Comparison of ENCODE assay signal across 34 cellular contexts in the genomic region with DNA sequence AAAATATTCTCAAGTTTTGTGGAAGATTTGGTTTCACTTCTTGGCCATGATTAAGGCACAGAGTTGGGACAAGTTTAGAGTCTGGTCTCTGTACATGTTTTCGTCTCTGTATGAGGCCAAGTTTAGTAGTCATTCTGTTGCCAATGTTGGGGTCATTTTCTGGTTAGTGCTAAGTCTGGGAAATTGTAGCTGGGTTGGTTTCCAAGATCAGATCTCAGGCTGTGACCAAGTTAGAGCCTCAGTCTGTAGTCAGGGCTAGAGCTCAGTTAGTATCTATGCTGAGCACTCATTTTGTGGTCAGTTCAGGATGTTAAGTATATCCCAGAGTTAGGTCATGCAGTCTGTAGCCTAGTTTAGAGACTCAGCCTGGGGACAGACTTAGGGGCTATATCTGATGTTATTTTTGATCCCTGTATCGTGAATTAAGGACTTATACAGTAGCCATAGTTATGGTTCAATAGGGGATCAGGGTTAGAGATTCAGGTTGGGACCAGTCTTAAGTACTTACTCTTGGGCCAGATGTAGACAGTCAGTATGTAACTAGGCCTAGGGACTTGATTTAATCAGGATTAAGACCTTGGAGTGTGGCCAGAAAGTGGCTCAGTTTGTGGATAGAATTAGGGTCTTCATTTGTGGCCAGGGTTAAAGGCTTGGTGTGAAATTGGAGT. TPM values are rescaled to one million over a fixed set of nuclear protein-coding genes. Genes with fewer than 3 reads are reported as not detected.
DNase-seq lines count a peak whose midpoint lies in the region; ATAC-seq, FAIRE-seq and TF ChIP-seq lines count a peak whose summit lies in the region.
"Had no signal": no experiment of that assay in that cellular context is flagged by ENCODE, and none has a peak within 500 bp of the region (broad histone marks: within the 10 kb centered on the region; RNA-seq: fewer than 3 reads in every experiment).

No MANE protein-coding gene starts in this region.

- H3K27me3 ChIP-seq in MM.1S (replicated peaks; ENCODE audit: insufficient read depth, low read length): no peaks in the 10 kb centered on the region
- no peaks in the 10 kb centered on the region for H3K27me3 ChIP-seq in astrocyte (ENCODE audit: insufficient read depth, low read length)
- 0 out of 2 replicates have a peak, but pooled peaks cover 6% of the 10 kb centered on the region for H3K27me3 ChIP-seq in PC-9 (ENCODE audit: insufficient read depth, low read depth)
- H3K27me3 ChIP-seq: gastroesophageal sphincter, sigmoid colon had no signal

- H3K36me3 ChIP-seq in MM.1S (replicated peaks; ENCODE audit: insufficient read depth, low read length): no peaks in the 10 kb centered on the region
- H3K36me3 ChIP-seq in astrocyte (ENCODE audit: insufficient read depth, low read length): no peaks in the 10 kb centered on the region
- no peaks in the 10 kb centered on the region for H3K36me3 ChIP-seq in PC-9 (ENCODE audit: low read depth)
- H3K36me3 ChIP-seq: BLaER1, breast epithelium, gastroesophageal sphincter, lower lobe of right lung, sigmoid colon had no signal

- no peak for ATAC-seq in GM19455 (IDR thresholded peaks at IDR 0.05; ENCODE audit: unreplicated experiment)
- ATAC-seq: activated CD8-positive, alpha-beta T cell treated with anti-CD3 and anti-CD28 coated beads for 36 hours; activated naive CD8-positive, alpha-beta T cell treated with anti-CD3 and anti-CD28 coated beads, Interleukin-2, amount 50 U/mL, for 24 hours; esophagus mucosa; gastroesophageal sphincter; GM12878; lower lobe of right lung; mucosa of descending colon; Right ventricle myocardium inferior had no signal

- POLR2A ChIA-PET in PC-9 (lab: Charles Lee; ENCODE audit: unreplicated experiment): no interaction called here

- H3K9me2 ChIP-seq in MM.1S (replicated peaks; ENCODE audit: insufficient read depth, low read length) (no peaks in the 10 kb centered on the region), PC-9 (ENCODE audit: insufficient read depth) (no peaks in the 10 kb centered on the region)

- H3K36me3 Mint-ChIP-seq in astrocyte (ENCODE audit: low read depth, unreplicated experiment): no peaks in the 10 kb centered on the region

- intact Hi-C loops in PC-9 (cut with micrococcal nuclease; ENCODE audit: unreplicated experiment): loop anchor here (10.0 kb wide), 1 partner anchor 845 kb away; no protein-coding TSS in a partner anchor

- H3K27ac Mint-ChIP-seq in astrocyte (ENCODE audit: unreplicated experiment): no peak overlapping the region
- H3K27ac Mint-ChIP-seq: activated CD8-positive, alpha-beta T cell treated with anti-CD3 and anti-CD28 coated beads for 36 hours; activated naive CD8-positive, alpha-beta T cell treated with anti-CD3 and anti-CD28 coated beads, Interleukin-2, amount 50 U/mL, for 24 hours had no signal

- H3K4me1 ChIP-seq in MM.1S (ENCODE audit: low read length): 0 out of 2 replicates have a peak, but pooled peaks cover 10% of the 10 kb centered on the region
- H3K4me1 ChIP-seq in astrocyte (ENCODE audit: insufficient read depth, low read length): no peaks in the 10 kb centered on the region
- no peaks in the 10 kb centered on the region for H3K4me1 ChIP-seq in PC-9 (replicated peaks; ENCODE audit: insufficient read depth)
- H3K4me1 ChIP-seq: BLaER1, breast epithelium, Caco-2, gastroesophageal sphincter, lower lobe of right lung, parathyroid adenoma, sigmoid colon had no signal

- no peaks in the 10 kb centered on the region for H3K9me3 Mint-ChIP-seq in astrocyte (ENCODE audit: unreplicated experiment)
- H3K9me3 Mint-ChIP-seq: activated CD8-positive, alpha-beta T cell treated with anti-CD3 and anti-CD28 coated beads for 36 hours; activated naive CD8-positive, alpha-beta T cell treated with anti-CD3 and anti-CD28 coated beads, Interleukin-2, amount 50 U/mL, for 24 hours had no signal

- H2AFZ ChIP-seq in MM.1S (ENCODE audit: low read length) (no peak overlapping the region), astrocyte (ENCODE audit: low read depth, low read length) (no peak overlapping the region), PC-9 (no peak overlapping the region)
- H2AFZ ChIP-seq: parathyroid adenoma had no signal

- H3K27ac ChIP-seq in MM.1S (ENCODE audit: low read length): no peak overlapping the region
- H3K27ac ChIP-seq in astrocyte (ENCODE audit: low read depth, low read length): no peak overlapping the region
- no peak overlapping the region for H3K27ac ChIP-seq in PC-9
- H3K27ac ChIP-seq: BLaER1, breast epithelium, gastroesophageal sphincter, KMS-11, lower lobe of right lung, parathyroid adenoma, sigmoid colon had no signal

- FAIRE-seq in astrocyte (lab: Jason Lieb, UNC): peak; percentile 82
- FAIRE-seq: GM12878, H54, islet of Langerhans, urothelium cell line had no signal

- no peaks in the 10 kb centered on the region for H3K9me3 ChIP-seq in MM.1S (replicated peaks; ENCODE audit: insufficient read depth, low read length)
- H3K9me3 ChIP-seq in astrocyte (ENCODE audit: insufficient read depth, low read depth, low read length): no peaks in the 10 kb centered on the region
- no peaks in the 10 kb centered on the region for H3K9me3 ChIP-seq in PC-9 (ENCODE audit: insufficient read depth, low read depth)
- H3K9me3 ChIP-seq: BLaER1, breast epithelium, Caco-2, gastroesophageal sphincter, lower lobe of right lung, mucosa of descending colon, sigmoid colon had no signal

- TF ChIP-seq CTCF in AG10803 (conservative IDR thresholded peaks at IDR 0.05; ENCODE audit: low read length) (no peak), MM.1S (IDR thresholded peaks at IDR 0.05; ENCODE audit: low read length) (no peak), astrocyte (IDR thresholded peaks at IDR 0.05; ENCODE audit: insufficient read depth, low read depth, low read length) (no peak), PC-9 (conservative IDR thresholded peaks at IDR 0.05) (no peak)

- H3K79me2 ChIP-seq in MM.1S (ENCODE audit: low read length) (no peaks in the 10 kb centered on the region), astrocyte (ENCODE audit: insufficient read depth, low read length) (no peaks in the 10 kb centered on the region), PC-9 (ENCODE audit: low read depth) (no peaks in the 10 kb centered on the region)
- H3K79me2 ChIP-seq: parathyroid adenoma had no signal

- H3K4me1 Mint-ChIP-seq in astrocyte (ENCODE audit: low read depth, unreplicated experiment): no peaks in the 10 kb centered on the region
- H3K4me1 Mint-ChIP-seq: activated naive CD8-positive, alpha-beta T cell treated with anti-CD3 and anti-CD28 coated beads, Interleukin-2, amount 50 U/mL, for 24 hours had no signal

- peak; percentile 51 for DNase-seq in AG10803 (ENCODE audit: low read depth)
- peak; percentile 43 for DNase-seq in MM.1S
- DNase-seq in astrocyte (ENCODE audit: low read depth): peak; percentile 25
- DNase-seq in myocyte (ENCODE audit: low read depth): peak; percentile 61
- DNase-seq in stimulated activated CD4-positive, alpha-beta T cell treated with anti-CD3 and anti-CD28 coated beads, Interleukin-4, amount 100 ng/mL, for 24 hours: no peak
- no peak for DNase-seq in amygdala (lab: John Stamatoyannopoulos, UW)
- no peak for DNase-seq in PC-9
- DNase-seq: activated CD4-positive, alpha-beta T cell treated with anti-CD3 and anti-CD28 coated beads for 1 hour; activated CD8-positive, alpha-beta T cell treated with anti-CD3 and anti-CD28 coated beads for 36 hours; activated effector memory CD4-positive, alpha-beta T cell treated with anti-CD3 and anti-CD28 coated beads, Interleukin-2, amount 50 U/mL, for 16 hours; activated naive CD8-positive, alpha-beta T cell treated with anti-CD3 and anti-CD28 coated beads, Interleukin-2, amount 50 U/mL, for 24 hours; activated T-cell treated with anti-CD3 and anti-CD28 coated beads for 4 hours; Caco-2; cortex of kidney; DND-41; lower lobe of right lung; mucosa of descending colon; NCI-H1048; NCI-H187; NCI-H69; sigmoid colon; T-helper 9 cell had no signal

- no peak overlapping the region for H3K4me3 Mint-ChIP-seq in astrocyte (ENCODE audit: unreplicated experiment)
- H3K4me3 Mint-ChIP-seq: activated CD8-positive, alpha-beta T cell treated with anti-CD3 and anti-CD28 coated beads for 36 hours; activated naive CD8-positive, alpha-beta T cell treated with anti-CD3 and anti-CD28 coated beads, Interleukin-2, amount 50 U/mL, for 24 hours had no signal

- H4K20me1 ChIP-seq in MM.1S (ENCODE audit: insufficient read depth, low read length) (no peaks in the 10 kb centered on the region), astrocyte (ENCODE audit: insufficient read depth, low read length) (no peaks in the 10 kb centered on the region), PC-9 (ENCODE audit: insufficient read depth) (no peaks in the 10 kb centered on the region)
- H4K20me1 ChIP-seq: BLaER1 had no signal

- H3K9ac ChIP-seq in MM.1S (ENCODE audit: low read length) (no peak overlapping the region), astrocyte (ENCODE audit: low read length) (no peak overlapping the region)
- H3K9ac ChIP-seq: BLaER1, KMS-11, parathyroid adenoma had no signal

- no peaks in the 10 kb centered on the region for H3K27me3 Mint-ChIP-seq in astrocyte (ENCODE audit: low read depth, unreplicated experiment)
- H3K27me3 Mint-ChIP-seq: activated CD8-positive, alpha-beta T cell treated with anti-CD3 and anti-CD28 coated beads for 36 hours; activated naive CD8-positive, alpha-beta T cell treated with anti-CD3 and anti-CD28 coated beads, Interleukin-2, amount 50 U/mL, for 24 hours had no signal

- H3K4me3 ChIP-seq in AG10803 (ENCODE audit: low read length) (no peak overlapping the region), MM.1S (ENCODE audit: low read length) (no peak overlapping the region), astrocyte (ENCODE audit: insufficient read depth, low read depth, low read length) (no peak overlapping the region), PC-9 (no peak overlapping the region)
- H3K4me3 ChIP-seq: BLaER1, breast epithelium, gastroesophageal sphincter, GM12878, lower lobe of right lung, mucosa of descending colon, sigmoid colon had no signal

- H3K4me2 ChIP-seq in MM.1S (ENCODE audit: low read depth, low read length) (0 out of 2 replicates have a peak overlapping the region, but pooled peaks have one; percentile 5), astrocyte (ENCODE audit: low read length) (no peak overlapping the region), PC-9 (no peak overlapping the region)
- H3K4me2 ChIP-seq: BLaER1, KMS-11 had no signal

- CTCF ChIA-PET in PC-9 (lab: Charles Lee): no interaction called here

- H3F3A ChIP-seq in MM.1S (ENCODE audit: insufficient read depth, low read length) (no peaks in the 10 kb centered on the region), PC-9 (ENCODE audit: insufficient read depth, low read depth) (no peaks in the 10 kb centered on the region)

- no TSS peak for BruUV-seq in PC-9 (replicated peaks; lab: Mats Ljungman, UMichigan)

RNA-seq across cellular contexts. Expression of a gene that starts 6.6 kb away (rescaled TPM):
- 9.4 and 11.1 TPM in 2 replicates for total RNA-seq in astrocyte
- total RNA-seq in myocyte: 9.5 and 12.1 TPM in 2 replicates
- 5.9 TPM for polyA plus RNA-seq in myocyte (2012)
- total RNA-seq in PC-9 (2021): 18.4 and 21.4 TPM in 2 replicates

Comparison
In these comparisons a context has a peak if more than half of its experiments do, and no peak if none do; other contexts are left out.
1. DNase-seq: peak in AG10803 (single experiment), MM.1S (single experiment), astrocyte (single experiment) and myocyte (single experiment); none in stimulated activated CD4-positive, alpha-beta T cell treated with anti-CD3 and anti-CD28 coated beads, Interleukin-4, amount 100 ng/mL, for 24 hours (single experiment), amygdala (0 of 56) and PC-9 (0 of 2).